ENCODE assay signal across 18 cellular contexts in the genomic region with DNA sequence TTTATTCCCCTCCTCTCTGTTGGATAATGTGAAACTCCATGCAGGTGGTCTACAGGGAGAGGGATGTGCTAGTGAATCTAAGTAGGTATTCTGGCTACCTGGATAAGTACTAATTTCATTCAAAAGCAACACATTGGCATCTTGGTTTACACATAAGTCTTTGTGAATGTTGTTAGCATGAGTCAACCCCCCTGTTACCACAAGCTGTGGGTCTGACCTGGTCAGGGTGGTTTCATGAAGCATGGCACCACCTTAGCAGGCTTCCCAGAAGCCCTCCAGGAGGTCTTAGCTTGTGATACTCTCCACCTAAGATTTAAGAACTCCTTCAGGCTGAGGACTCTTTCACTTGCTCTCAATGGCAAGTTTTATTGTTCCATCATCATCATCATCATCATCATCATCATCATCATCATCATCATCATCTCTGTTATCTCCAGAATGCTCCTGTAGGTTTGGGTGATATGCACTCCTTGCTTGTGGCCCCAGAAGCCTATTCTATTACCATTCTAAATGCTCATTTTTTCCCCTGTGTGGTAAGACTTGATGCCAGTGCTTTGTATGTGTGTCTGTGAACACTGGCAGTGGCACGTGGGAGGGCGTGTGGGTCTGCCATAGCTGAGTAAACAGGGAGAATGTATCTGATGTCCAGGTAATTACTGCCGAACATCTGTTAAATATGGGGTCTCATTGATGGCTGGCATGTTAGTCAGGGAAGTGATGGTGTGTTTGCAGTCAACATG.
"Had no signal": no experiment of that assay in that cellular context is flagged by ENCODE, and none has a peak within 500 bp of the region (broad histone marks: within the 10 kb centered on the region; RNA-seq: fewer than 3 reads in every experiment).

No MANE protein-coding gene starts in this region.

- ATAC-seq: left lobe of liver, right lobe of liver, WTC11 had no signal

- DNase-seq: activated CD4-positive, alpha-beta memory T cell treated with anti-CD3 and anti-CD28 coated beads, Interleukin-2, amount 10 ng/mL, durations not matched to agents 7 days and 5 days; activated CD4-positive, alpha-beta T cell treated with anti-CD3 and anti-CD28 coated beads for 4 hours; activated effector memory CD4-positive, alpha-beta T cell treated with anti-CD3 and anti-CD28 coated beads, Interleukin-2, amount 50 U/mL, for 16 hours; activated T-cell treated with anti-CD3 and anti-CD28 coated beads, Interleukin-2, amount 50 U/mL, for 48 hours; adrenal gland; foreskin melanocyte; T-helper 2 cell had no signal

- H3K9me3 Mint-ChIP-seq: activated CD4-positive, alpha-beta memory T cell treated with anti-CD3 and anti-CD28 coated beads, Interleukin-2, amount 10 ng/mL, durations not matched to agents 7 days and 5 days; activated naive CD4-positive, alpha-beta T cell treated with anti-CD3 and anti-CD28 coated beads, Interleukin-2, amount 50 U/mL, for 24 hours; neural crest cell; stimulated activated naive CD8-positive, alpha-beta T cell treated with anti-CD3 and anti-CD28 coated beads, Interleukin-15, Interleukin-2, amounts not matched to agents 100 ng/mL and 50 ng/mL, for 24 hours; type B pancreatic cell; WTC11 had no signal

- H3K36me3 Mint-ChIP-seq: activated naive CD4-positive, alpha-beta T cell treated with anti-CD3 and anti-CD28 coated beads, Interleukin-2, amount 50 U/mL, for 24 hours; type B pancreatic cell; WTC11 had no signal

- H3K36me3 ChIP-seq: adrenal gland, cardiac muscle cell, prostate gland, right lobe of liver, suprapubic skin had no signal

- H3K4me3 ChIP-seq: adrenal gland, cardiac muscle cell, prostate gland, right lobe of liver, smooth muscle cell, suprapubic skin had no signal

- H3K9me3 ChIP-seq: adrenal gland, prostate gland, right lobe of liver, suprapubic skin had no signal

- H3K27ac ChIP-seq: adrenal gland, cardiac muscle cell, prostate gland, right lobe of liver, suprapubic skin had no signal

- H3K4me3 Mint-ChIP-seq: activated CD4-positive, alpha-beta memory T cell treated with anti-CD3 and anti-CD28 coated beads, Interleukin-2, amount 10 ng/mL, durations not matched to agents 7 days and 5 days; activated naive CD4-positive, alpha-beta T cell treated with anti-CD3 and anti-CD28 coated beads, Interleukin-2, amount 50 U/mL, for 24 hours; neural crest cell; stimulated activated naive CD8-positive, alpha-beta T cell treated with anti-CD3 and anti-CD28 coated beads, Interleukin-15, Interleukin-2, amounts not matched to agents 100 ng/mL and 50 ng/mL, for 24 hours; type B pancreatic cell; WTC11 had no signal

- H3K4me1 Mint-ChIP-seq: WTC11 had no signal

- H3K27me3 Mint-ChIP-seq: activated CD4-positive, alpha-beta memory T cell treated with anti-CD3 and anti-CD28 coated beads, Interleukin-2, amount 10 ng/mL, durations not matched to agents 7 days and 5 days; activated naive CD4-positive, alpha-beta T cell treated with anti-CD3 and anti-CD28 coated beads, Interleukin-2, amount 50 U/mL, for 24 hours had no signal

- H3K27ac Mint-ChIP-seq: activated CD4-positive, alpha-beta memory T cell treated with anti-CD3 and anti-CD28 coated beads, Interleukin-2, amount 10 ng/mL, durations not matched to agents 7 days and 5 days; activated naive CD4-positive, alpha-beta T cell treated with anti-CD3 and anti-CD28 coated beads, Interleukin-2, amount 50 U/mL, for 24 hours; stimulated activated naive CD8-positive, alpha-beta T cell treated with anti-CD3 and anti-CD28 coated beads, Interleukin-15, Interleukin-2, amounts not matched to agents 100 ng/mL and 50 ng/mL, for 24 hours; type B pancreatic cell had no signal

- H3K27me3 ChIP-seq: adrenal gland, cardiac muscle cell, right lobe of liver, suprapubic skin had no signal

- H3K4me1 ChIP-seq: adrenal gland, prostate gland, right lobe of liver, suprapubic skin had no signal
